Comparison of ENCODE assay signal across 25 cellular contexts in the genomic region with DNA sequence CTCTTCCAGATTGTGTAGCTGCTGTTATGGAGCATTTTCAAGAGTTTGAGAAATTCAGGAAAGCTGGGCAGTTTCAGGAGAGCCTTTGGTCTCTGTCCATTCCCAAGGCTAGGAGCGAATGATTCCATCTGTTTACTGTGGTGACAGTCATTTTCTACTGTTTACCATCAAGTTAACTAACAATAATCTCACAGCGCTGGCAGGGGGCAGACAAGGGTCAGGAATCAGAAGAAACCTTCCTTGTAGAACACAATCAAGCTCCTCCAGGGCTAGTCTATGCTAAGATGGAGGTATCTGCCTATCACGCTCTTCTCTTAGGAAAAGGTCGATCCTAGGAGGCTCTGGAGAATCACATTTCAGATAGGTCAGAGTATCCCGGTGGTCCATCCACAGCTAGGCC.
DNase-seq lines count a peak whose midpoint lies in the region; ATAC-seq and TF ChIP-seq lines count a peak whose summit lies in the region.
"Had no signal": no experiment of that assay in that cellular context is flagged by ENCODE, and none has a peak within 500 bp of the region (broad histone marks: within the 10 kb centered on the region; RNA-seq: fewer than 3 reads in every experiment).

No MANE protein-coding gene starts in this region.

- no peak overlapping the region for H3K4me3 ChIP-seq in HCT116 (replicated peaks in 1 of 2; ENCODE audit: low read depth in 1 of 2, low read length in 2 of 2)
- no peak overlapping the region for H3K4me3 ChIP-seq in RWPE2 (ENCODE audit: severe bottlenecking)
- H3K4me3 ChIP-seq: GM23248, heart left ventricle, lung, SK-N-MC had no signal

- no peaks in the 10 kb centered on the region for H3K79me2 ChIP-seq in HCT116 (ENCODE audit: insufficient read depth, low read length)

- POLR2A ChIA-PET in HCT116 (lab: Charles Lee) (no interaction called here), HEK293T (lab: Yijun Ruan, JAX) (no interaction called here)

- ATAC-seq in HCT116 (no peak), RWPE2 (ENCODE audit: low read depth) (peak; percentile 41; the same call in 1 of the 3 replicates), foreskin keratinocyte (no peak), GM21526 (IDR thresholded peaks at IDR 0.05; ENCODE audit: low FRiP score, unreplicated experiment) (no peak), HG02623 (IDR thresholded peaks at IDR 0.05; ENCODE audit: unreplicated experiment) (no peak)
- ATAC-seq: activated CD4-positive, CD25-positive, alpha-beta regulatory T cell treated with anti-CD3 and anti-CD28 coated beads, Interleukin-2, amount 50 U/mL, for 24 hours; heart left ventricle; sciatic nerve; stimulated activated naive B cell treated with anti-CD40 and anti-IgM and Interleukin-4, amounts not matched to agents 10 μg/mL and 1 μg/mL and 100 μg/mL, for 72 hours had no signal

- no peak overlapping the region for H2AFZ ChIP-seq in HCT116 (ENCODE audit: low read depth, low read length, poor library complexity, severe bottlenecking)
- H2AFZ ChIP-seq: GM23248 had no signal

- DNase-seq in EH (ENCODE audit: low read depth), result peak; percentile 5
- no peak for DNase-seq in HCT116 (ENCODE audit: low read depth, low spot score)
- no peak for DNase-seq in RWPE2 (ENCODE audit: low spot score)
- DNase-seq in foreskin keratinocyte, result no peak
- DNase-seq in GOT3 (lab: John Stamatoyannopoulos, UW), result no peak
- no peak for DNase-seq in HEK293T (ENCODE audit: extremely low spot score)
- DNase-seq: activated CD8-positive, alpha-beta memory T cell treated with anti-CD3 and anti-CD28 coated beads for 24 hours; activated naive CD4-positive, alpha-beta T cell treated with anti-CD3 and anti-CD28 coated beads, Interleukin-2, amount 50 U/mL, for 16 hours; activated T-cell treated with anti-CD3 and anti-CD28 coated beads, Interleukin-2, amount 50 U/mL, for 48 hours; aorta; CD8-positive, alpha-beta memory T cell; GM23248; heart left ventricle; NCI-H1048; NCI-H2029 treated with DMSO at 0.1 percent for 48 hours; NCI-H524 treated with DMSO at 0.1 percent for 48 hours; occipital lobe; stimulated activated naive B cell treated with anti-CD40 and anti-IgM and Interleukin-4, amounts not matched to agents 10 μg/mL and 1 μg/mL and 100 μg/mL, for 72 hours; T-helper 9 cell had no signal

- no TSS peak for BruUV-seq in HCT116 (replicated peaks; lab: Mats Ljungman, UMichigan)

- CTCF ChIA-PET in HCT116 (lab: Charles Lee) (interaction anchor here (1.0 kb wide), 1 partner anchor 523 kb away, joined by 3 read pairs; no protein-coding TSS in a partner anchor), HEK293T (lab: Yijun Ruan, JAX) (no interaction called here)

- H3K27me3 ChIP-seq in HCT116 (ENCODE audit: insufficient read depth, low read length) (no peaks in the 10 kb centered on the region), RWPE2 (ENCODE audit: insufficient read depth, poor library complexity, severe bottlenecking) (no peaks in the 10 kb centered on the region), foreskin keratinocyte (no peaks in the 10 kb centered on the region)
- H3K27me3 ChIP-seq: heart left ventricle had no signal

- H3K36me3 ChIP-seq in HCT116 (ENCODE audit: control insufficient read depth in 1 of 2, insufficient read depth in 2 of 2, low read length in 2 of 2), result no peaks in the 10 kb centered on the region
- no peaks in the 10 kb centered on the region for H3K36me3 ChIP-seq in RWPE2 (ENCODE audit: low read depth)
- H3K36me3 ChIP-seq: heart left ventricle had no signal

- RAD21 ChIA-PET in HCT116 (lab: Charles Lee; ENCODE audit: low non-redundant PET in 1 of 2, low total read pairs in 2 of 2, uncharacterized antibody in 2 of 2, unreplicated experiment in 2 of 2), result no interaction called here

- TF ChIP-seq CTCF in HCT116 (IDR thresholded peaks at IDR 0.05 in 2 of 3, conservative IDR thresholded peaks at IDR 0.05 in 1 of 3; ENCODE audit: borderline replicate concordance in 1 of 3, insufficient read depth in 1 of 3, low read depth in 2 of 3, low read length in 2 of 3), result no peak
- no peak for TF ChIP-seq CTCF in RWPE2 (IDR thresholded peaks at IDR 0.05; ENCODE audit: poor library complexity, severe bottlenecking)
- peak; percentile 19 for TF ChIP-seq CTCF in foreskin keratinocyte (conservative IDR thresholded peaks at IDR 0.05)

- H3K9me3 ChIP-seq in HCT116 (ENCODE audit: control insufficient read depth in 1 of 2, insufficient read depth in 1 of 2, low read depth in 1 of 2, low read length in 2 of 2) (no peaks in the 10 kb centered on the region), RWPE2 (ENCODE audit: severe bottlenecking) (no peaks in the 10 kb centered on the region)
- H3K9me3 ChIP-seq: heart left ventricle had no signal

- H3K4me1 ChIP-seq in HCT116 (ENCODE audit: control insufficient read depth in 1 of 2, insufficient read depth in 2 of 2, low read length in 2 of 2) (no peaks in the 10 kb centered on the region), RWPE2 (ENCODE audit: insufficient read depth, poor library complexity, severe bottlenecking) (no peaks in the 10 kb centered on the region), foreskin keratinocyte (no peaks in the 10 kb centered on the region)

- 0 out of 2 replicates have a peak, but pooled peaks have one; percentile 14 for TF ChIP-seq RAD21 in HCT116 (IDR thresholded peaks at IDR 0.05; ENCODE audit: low read depth)

- intact Hi-C loops in HCT116 (cut with micrococcal nuclease), result no loop called here

- no peak overlapping the region for H3K4me2 ChIP-seq in HCT116 (ENCODE audit: low read length)

- H4K20me1 ChIP-seq in HCT116 (ENCODE audit: insufficient read depth), result no peaks in the 10 kb centered on the region

- H3K27ac ChIP-seq in HCT116 (ENCODE audit: low read depth, low read length) (no peak overlapping the region), RWPE2 (ENCODE audit: poor library complexity, severe bottlenecking) (no peak overlapping the region), foreskin keratinocyte (no peak overlapping the region)
- H3K27ac ChIP-seq: GM23248, heart left ventricle, SK-N-MC had no signal

- TF ChIP-seq POLR2A in HCT116 (IDR thresholded peaks at IDR 0.05; ENCODE audit: borderline replicate concordance, extremely low read depth, insufficient read depth, insufficient read length), result no peak

- H3K9ac ChIP-seq in HCT116 (ENCODE audit: low read length), result no peak overlapping the region
- H3K9ac ChIP-seq: GM23248 had no signal

- no peaks in the 10 kb centered on the region for H3K9me2 ChIP-seq in HCT116 (ENCODE audit: insufficient read depth)

TF ChIP-seq in HCT116, 20 proteins besides CTCF, POLR2A, EP300 and RAD21 (continues in another document):
- TF ChIP-seq REST (IDR thresholded peaks at IDR 0.05; ENCODE audit: low read depth) (no peak), CBX3 (IDR thresholded peaks at IDR 0.05; ENCODE audit: low read depth) (no peak), FOSL1 (IDR thresholded peaks at IDR 0.05; ENCODE audit: low read depth) (no peak), SP1 (IDR thresholded peaks at IDR 0.05; ENCODE audit: low read depth) (no peak)

TF ChIP-seq in HEK293T, 16 proteins besides CTCF, POLR2A, EP300 and RAD21:
- TF ChIP-seq ARNT (IDR thresholded peaks at IDR 0.05), result no peak
- no peak for TF ChIP-seq ELF4 (IDR thresholded peaks at IDR 0.05)
- TF ChIP-seq L3MBTL2 (conservative IDR thresholded peaks at IDR 0.05), result no peak
- TF ChIP-seq SP1 (IDR thresholded peaks at IDR 0.05), result no peak
- no peak for TF ChIP-seq SUZ12 (IDR thresholded peaks at IDR 0.05)
- no peak for TF ChIP-seq CTBP1 (IDR thresholded peaks at IDR 0.05; ENCODE audit: borderline replicate concordance)
- TF ChIP-seq LEF1 (IDR thresholded peaks at IDR 0.05; ENCODE audit: borderline replicate concordance), result no peak
- no peak for TF ChIP-seq FOXA1 (IDR thresholded peaks at IDR 0.05)
- no peak for TF ChIP-seq TARDBP (IDR thresholded peaks at IDR 0.05)
- no peak for TF ChIP-seq FOXK2 (IDR thresholded peaks at IDR 0.05)
- TF ChIP-seq ZNF384 (IDR thresholded peaks at IDR 0.05), result no peak
- TF ChIP-seq, protein P1, sequence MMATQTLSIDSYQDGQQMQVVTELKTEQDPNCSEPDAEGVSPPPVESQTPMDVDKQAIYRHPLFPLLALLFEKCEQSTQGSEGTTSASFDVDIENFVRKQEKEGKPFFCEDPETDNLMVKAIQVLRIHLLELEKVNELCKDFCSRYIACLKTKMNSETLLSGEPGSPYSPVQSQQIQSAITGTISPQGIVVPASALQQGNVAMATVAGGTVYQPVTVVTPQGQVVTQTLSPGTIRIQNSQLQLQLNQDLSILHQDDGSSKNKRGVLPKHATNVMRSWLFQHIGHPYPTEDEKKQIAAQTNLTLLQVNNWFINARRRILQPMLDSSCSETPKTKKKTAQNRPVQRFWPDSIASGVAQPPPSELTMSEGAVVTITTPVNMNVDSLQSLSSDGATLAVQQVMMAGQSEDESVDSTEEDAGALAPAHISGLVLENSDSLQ (IDR thresholded peaks at IDR 0.05), result no peak
- no peak for TF ChIP-seq NFRKB (IDR thresholded peaks at IDR 0.05)
- TF ChIP-seq HDGF (IDR thresholded peaks at IDR 0.05; ENCODE audit: borderline replicate concordance), result no peak
